In genomic region chr7:91929463-91929862, GRCh38 we compare ENCODE assay signal across 12 cellular contexts. TPM values are rescaled to one million over a fixed set of nuclear protein-coding genes. Genes with fewer than 3 reads are reported as not detected.
DNase-seq lines count a peak whose midpoint lies in the region; ATAC-seq and TF ChIP-seq lines count a peak whose summit lies in the region.
"Had no signal": no experiment of that assay in that cellular context is flagged by ENCODE, and none has a peak within 500 bp of the region (broad histone marks: within the 10 kb centered on the region; RNA-seq: fewer than 3 reads in every experiment).

No MANE protein-coding gene starts in this region.

- H3K4me3 ChIP-seq in MG63 (no peak overlapping the region), testis (no peak overlapping the region)
- H3K4me3 ChIP-seq: pancreas had no signal

- no peaks in the 10 kb centered on the region for H3K36me3 Mint-ChIP-seq in activated naive CD8-positive, alpha-beta T cell treated with anti-CD3 and anti-CD28 coated beads, Interleukin-2, amount 10 ng/mL, durations not matched to agents 7 days and 5 days

- WGBS in testis, 2 donors: 90 to 93% methylated on average over 3 of the region's 3 CpGs

- intact Hi-C loops in testis (cut with DNase I; ENCODE audit: low total_unique reads): no loop called here

- H3K4me1 ChIP-seq in testis: no peaks in the 10 kb centered on the region
- H3K4me1 ChIP-seq: pancreas had no signal

- H3K9me3 Mint-ChIP-seq in activated naive CD8-positive, alpha-beta T cell treated with anti-CD3 and anti-CD28 coated beads, Interleukin-2, amount 10 ng/mL, durations not matched to agents 7 days and 5 days: peaks cover 1% of the 10 kb centered on the region

- no peak overlapping the region for H3K27ac ChIP-seq in testis
- H3K27ac ChIP-seq: pancreas had no signal

- peaks cover 5% of the 10 kb centered on the region for H3K4me1 Mint-ChIP-seq in activated naive CD8-positive, alpha-beta T cell treated with anti-CD3 and anti-CD28 coated beads, Interleukin-2, amount 10 ng/mL, durations not matched to agents 7 days and 5 days

- no peak overlapping the region for H3K4me3 Mint-ChIP-seq in activated naive CD8-positive, alpha-beta T cell treated with anti-CD3 and anti-CD28 coated beads, Interleukin-2, amount 10 ng/mL, durations not matched to agents 7 days and 5 days

- peak; percentile 62 for ATAC-seq in GM18498 (IDR thresholded peaks at IDR 0.05; ENCODE audit: unreplicated experiment)
- peak; percentile 54 for ATAC-seq in GM19467 (IDR thresholded peaks at IDR 0.05; ENCODE audit: unreplicated experiment)
- ATAC-seq in HG03280 (IDR thresholded peaks at IDR 0.05; ENCODE audit: unreplicated experiment): peak; percentile 73
- peak; percentile 56 for ATAC-seq in activated naive CD8-positive, alpha-beta T cell treated with anti-CD3 and anti-CD28 coated beads, Interleukin-2, amount 10 ng/mL, durations not matched to agents 7 days and 5 days (ENCODE audit: low read depth)
- ATAC-seq: pancreas had no signal

- TF ChIP-seq POLR2A in testis (IDR thresholded peaks at IDR 0.05): no peak

- TF ChIP-seq CTCF in testis (IDR thresholded peaks at IDR 0.05): no peak

- POLR2A ChIA-PET in activated naive CD8-positive, alpha-beta T cell treated with anti-CD3 and anti-CD28 coated beads, Interleukin-2, amount 10 ng/mL, durations not matched to agents 7 days and 5 days (lab: Charles Lee): no interaction called here

- DNase-seq in activated naive CD8-positive, alpha-beta T cell treated with anti-CD3 and anti-CD28 coated beads, Interleukin-2, amount 10 ng/mL, durations not matched to agents 7 days and 5 days: no peak
- no peak for DNase-seq in activated effector memory CD4-positive, alpha-beta T cell treated with anti-CD3 and anti-CD28 coated beads, Interleukin-2, amount 50 U/mL, for 16 hours
- DNase-seq in MG63 (no peak), testis (no peak), AG08395 (ENCODE audit: low spot score) (no peak)
- DNase-seq: activated CD4-positive, CD25-positive, alpha-beta regulatory T cell; kidney; NCI-H1930; pancreas had no signal

- no peaks in the 10 kb centered on the region for H3K27me3 ChIP-seq in MG63
- no peaks in the 10 kb centered on the region for H3K27me3 ChIP-seq in testis
- H3K27me3 ChIP-seq: pancreas had no signal

- H3K27me3 Mint-ChIP-seq in activated naive CD8-positive, alpha-beta T cell treated with anti-CD3 and anti-CD28 coated beads, Interleukin-2, amount 10 ng/mL, durations not matched to agents 7 days and 5 days: peaks cover 7% of the 10 kb centered on the region

- H3K36me3 ChIP-seq in MG63 (no peaks in the 10 kb centered on the region), testis (ENCODE audit: low read depth, missing control alignments) (no peaks in the 10 kb centered on the region)
- H3K36me3 ChIP-seq: pancreas had no signal

- no peaks in the 10 kb centered on the region for H3K9me3 ChIP-seq in MG63
- no peaks in the 10 kb centered on the region for H3K9me3 ChIP-seq in testis

- no peak overlapping the region for H3K27ac Mint-ChIP-seq in activated naive CD8-positive, alpha-beta T cell treated with anti-CD3 and anti-CD28 coated beads, Interleukin-2, amount 10 ng/mL, durations not matched to agents 7 days and 5 days

RNA-seq across cellular contexts. Expression of gene AKAP9, which starts 11.2 kb away (rescaled TPM):
- total RNA-seq in activated naive CD8-positive, alpha-beta T cell treated with anti-CD3 and anti-CD28 coated beads, Interleukin-2, amount 10 ng/mL, durations not matched to agents 7 days and 5 days: 10 to 100 TPM; 49.0 to 50.9 TPM
- 11.1 and 12.9 TPM in 2 replicates for total RNA-seq in MG63 (2014; rRNA removed; shearing (Covaris generic); ENCODE audit: low replicate concordance)
- total RNA-seq in testis: 10 to 100 TPM; 67.3 to 69.0 TPM
- polyA plus RNA-seq in testis (ENCODE audit: insufficient read depth, low read depth, low replicate concordance): 6.7 TPM

RNA-seq across cellular contexts. Expression of gene MTERF1, which starts 49.0 kb away (rescaled TPM):
- 10 to 100 TPM; 20.9 to 24.4 TPM for total RNA-seq in activated naive CD8-positive, alpha-beta T cell treated with anti-CD3 and anti-CD28 coated beads, Interleukin-2, amount 10 ng/mL, durations not matched to agents 7 days and 5 days
- 4.8 and 6.9 TPM in 2 replicates for total RNA-seq in MG63 (2014; rRNA removed; shearing (Covaris generic); ENCODE audit: low replicate concordance)
- 10 to 100 TPM in 1 of 2 donors, 1 to 10 TPM in 1; 10.0 to 18.7 TPM for total RNA-seq in testis
- polyA plus RNA-seq in testis (ENCODE audit: insufficient read depth, low read depth, low replicate concordance): 7.6 TPM
